10 cellular contexts compared by ENCODE assay signal in genomic region chr7:4713183-4713784, GRCh38. TPM values are rescaled to one million over a fixed set of nuclear protein-coding genes. Genes with fewer than 3 reads are reported as not detected.
DNase-seq lines count a peak whose midpoint lies in the region; ATAC-seq and TF ChIP-seq lines count a peak whose summit lies in the region.
"Had no signal": no experiment of that assay in that cellular context is flagged by ENCODE, and none has a peak within 500 bp of the region (broad histone marks: within the 10 kb centered on the region; RNA-seq: fewer than 3 reads in every experiment).

No MANE protein-coding gene starts in this region.

- peak overlapping the region; percentile 78 to 95 (median 85) for H3K4me3 Mint-ChIP-seq in IgD-negative memory B cell
- peak overlapping the region; percentile 15 for H3K4me3 Mint-ChIP-seq in glutamatergic neuron (ENCODE audit: unreplicated experiment)
- H3K4me3 Mint-ChIP-seq: activated naive CD4-positive, alpha-beta T cell treated with anti-CD3 and anti-CD28 coated beads, Interleukin-2, amount 50 U/mL, for 24 hours had no signal

- peak; percentile 60 for DNase-seq in COLO668 (lab: John Stamatoyannopoulos, UW; ENCODE audit: unreplicated experiment)
- DNase-seq in glutamatergic neuron = no peak
- no peak for DNase-seq in NCI-H1048 (lab: John Stamatoyannopoulos, UW)
- DNase-seq in GF-D8 (lab: John Stamatoyannopoulos, UW) = no peak
- no peak for DNase-seq in stimulated activated CD4-positive, alpha-beta T cell treated with anti-CD3 and anti-CD28 coated beads, Interleukin-4, amount 100 ng/mL, for 4 hours
- no peak for DNase-seq in retina

- peak; percentile 45 for ATAC-seq in GM19397 (IDR thresholded peaks at IDR 0.05; ENCODE audit: unreplicated experiment)
- ATAC-seq: HCT116 had no signal

- peak overlapping the region; percentile 74 to 93 (median 83) for H3K27ac Mint-ChIP-seq in IgD-negative memory B cell
- H3K27ac Mint-ChIP-seq in glutamatergic neuron (ENCODE audit: unreplicated experiment) = peak overlapping the region; percentile 83

- H3K36me3 Mint-ChIP-seq in IgD-negative memory B cell = peaks cover 3% of the 10 kb centered on the region
- H3K36me3 Mint-ChIP-seq in glutamatergic neuron (ENCODE audit: unreplicated experiment) = peaks cover 5% of the 10 kb centered on the region

- peaks cover 28 to 45% (median 41%) of the 10 kb centered on the region in 3 donors for H3K4me1 Mint-ChIP-seq in IgD-negative memory B cell
- peaks cover 28% of the 10 kb centered on the region for H3K4me1 Mint-ChIP-seq in glutamatergic neuron (ENCODE audit: low read depth, unreplicated experiment)

- H3K9me3 Mint-ChIP-seq in IgD-negative memory B cell (no peaks in the 10 kb centered on the region), glutamatergic neuron (ENCODE audit: unreplicated experiment) (peaks cover 32% of the 10 kb centered on the region)
- H3K9me3 Mint-ChIP-seq: activated naive CD4-positive, alpha-beta T cell treated with anti-CD3 and anti-CD28 coated beads, Interleukin-2, amount 50 U/mL, for 24 hours had no signal

- H3K27me3 Mint-ChIP-seq in IgD-negative memory B cell (peaks cover 1% of the 10 kb centered on the region), glutamatergic neuron (ENCODE audit: unreplicated experiment) (peaks cover 7% of the 10 kb centered on the region)
- H3K27me3 Mint-ChIP-seq: activated naive CD4-positive, alpha-beta T cell treated with anti-CD3 and anti-CD28 coated beads, Interleukin-2, amount 50 U/mL, for 24 hours had no signal

- no peak for TF ChIP-seq CTCF in glutamatergic neuron (IDR thresholded peaks at IDR 0.05; ENCODE audit: partially characterized antibody, unreplicated experiment)

RNA-seq across cellular contexts. Expression of gene FOXK1, which starts 31.2 kb away (rescaled TPM):
- 2.3 TPM for polyA plus RNA-seq in IgD-negative memory B cell
- total RNA-seq in glutamatergic neuron (ENCODE audit: unreplicated experiment) = 41.7 TPM
